1 cellular context compared by ENCODE assay signal in the genomic region with DNA sequence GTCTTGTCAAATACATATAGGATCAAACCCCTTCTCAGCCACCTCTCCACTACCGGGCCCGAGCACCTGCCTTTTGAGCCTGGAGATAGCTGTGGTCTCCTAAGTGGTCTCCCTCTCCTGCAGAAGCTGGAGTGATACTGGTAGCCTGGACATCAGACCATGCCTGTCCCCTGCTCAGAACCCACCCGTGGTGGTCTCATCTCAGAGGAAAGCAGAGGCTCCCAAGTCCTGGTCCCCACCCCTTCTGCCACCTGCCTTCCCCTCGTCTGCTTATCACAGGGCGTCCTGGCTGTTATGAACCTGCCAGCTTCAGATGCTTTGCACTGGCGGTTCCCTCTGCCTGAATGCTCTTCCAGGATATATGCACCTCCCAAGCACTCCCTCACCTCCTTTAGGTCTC.
TF ChIP-seq lines count a peak whose summit lies in the region.

No MANE protein-coding gene starts in this region.

TF ChIP-seq in H1, 55 proteins besides CTCF, POLR2A, EP300 and RAD21:
- TF ChIP-seq SIN3A (conservative IDR thresholded peaks at IDR 0.05 in 1 of 2, IDR thresholded peaks at IDR 0.05 in 1 of 2; ENCODE audit: low read depth in 1 of 2, low read length in 2 of 2) (no peak), CTBP2 (IDR thresholded peaks at IDR 0.05; ENCODE audit: borderline replicate concordance, insufficient read depth, insufficient read length, low read length) (no peak), GTF2F1 (IDR thresholded peaks at IDR 0.05; ENCODE audit: borderline replicate concordance, low read depth, low read length) (no peak), CEBPB (IDR thresholded peaks at IDR 0.05; ENCODE audit: low read depth, low read length) (no peak), BACH1 (IDR thresholded peaks at IDR 0.05; ENCODE audit: low read length) (no peak), KDM4A (IDR thresholded peaks at IDR 0.05; ENCODE audit: low read depth, low read length, severe bottlenecking) (no peak), GABPA (IDR thresholded peaks at IDR 0.05; ENCODE audit: borderline replicate concordance, insufficient read depth, low read length) (no peak), SP1 (IDR thresholded peaks at IDR 0.05; ENCODE audit: low read depth, low read length) (no peak), YY1 (IDR thresholded peaks at IDR 0.05; ENCODE audit: low read depth, low read length) (no peak), FOSL1 (IDR thresholded peaks at IDR 0.05; ENCODE audit: insufficient read depth, low read depth, low read length) (no peak), BCL11A (IDR thresholded peaks at IDR 0.05; ENCODE audit: low read depth in 2 of 2, low read length in 2 of 2) (no peak), EGR1 (IDR thresholded peaks at IDR 0.05; ENCODE audit: borderline replicate concordance, low read depth, low read length) (no peak), KDM1A (IDR thresholded peaks at IDR 0.05; ENCODE audit: borderline replicate concordance, low read length) (no peak), CHD2 (IDR thresholded peaks at IDR 0.05; ENCODE audit: low read length) (no peak)
